Comparison of ENCODE assay signal across 14 cellular contexts in genomic region chr10:6537704-6538103, GRCh38. TPM values are rescaled to one million over a fixed set of nuclear protein-coding genes. Genes with fewer than 3 reads are reported as not detected.
A peak's percentile ranks its signal among the peaks of the same experiment; 100 is the strongest.
DNase-seq lines count a peak whose midpoint lies in the region; ATAC-seq and TF ChIP-seq lines count a peak whose summit lies in the region.
"Had no signal": no experiment of that assay in that cellular context is flagged by ENCODE, and none has a peak within 500 bp of the region (broad histone marks: within the 10 kb centered on the region; RNA-seq: fewer than 3 reads in every experiment).

No MANE protein-coding gene starts in this region.

- no peaks in the 10 kb centered on the region for H3K36me3 ChIP-seq in testis (ENCODE audit: low read depth, missing control alignments)
- H3K36me3 ChIP-seq: pancreas had no signal

- TF ChIP-seq CTCF in osteocyte (IDR thresholded peaks at IDR 0.05): no peak
- TF ChIP-seq CTCF in testis (IDR thresholded peaks at IDR 0.05): no peak

- no peak overlapping the region for H3K4me3 ChIP-seq in testis
- H3K4me3 ChIP-seq: pancreas had no signal

- H3K36me3 Mint-ChIP-seq in activated CD4-positive, alpha-beta T cell treated with anti-CD3 and anti-CD28 coated beads, Interleukin-2, amount 10 ng/mL, durations not matched to agents 7 days and 5 days (ENCODE audit: low read depth): peaks cover 63% of the 10 kb centered on the region
- peaks cover 5% of the 10 kb centered on the region for H3K36me3 Mint-ChIP-seq in central memory CD8-positive, alpha-beta T cell (ENCODE audit: insufficient read depth)
- H3K36me3 Mint-ChIP-seq in osteocyte (ENCODE audit: unreplicated experiment): no peaks in the 10 kb centered on the region

- POLR2A ChIA-PET in activated CD4-positive, alpha-beta T cell treated with anti-CD3 and anti-CD28 coated beads, Interleukin-2, amount 10 ng/mL, durations not matched to agents 7 days and 5 days (lab: Charles Lee): no interaction called here

- H3K27ac ChIP-seq in testis: no peak overlapping the region
- H3K27ac ChIP-seq: pancreas had no signal

- H3K9me3 Mint-ChIP-seq in activated CD4-positive, alpha-beta T cell treated with anti-CD3 and anti-CD28 coated beads, Interleukin-2, amount 10 ng/mL, durations not matched to agents 7 days and 5 days: no peaks in the 10 kb centered on the region
- no peaks in the 10 kb centered on the region for H3K9me3 Mint-ChIP-seq in central memory CD8-positive, alpha-beta T cell
- H3K9me3 Mint-ChIP-seq in osteocyte (ENCODE audit: unreplicated experiment): no peaks in the 10 kb centered on the region

- WGBS in testis, 2 donors: 72 to 74% methylated on average over 6 of the region's 6 CpGs

- no peak overlapping the region for H3K4me3 Mint-ChIP-seq in activated CD4-positive, alpha-beta T cell treated with anti-CD3 and anti-CD28 coated beads, Interleukin-2, amount 10 ng/mL, durations not matched to agents 7 days and 5 days
- no peak overlapping the region for H3K4me3 Mint-ChIP-seq in central memory CD8-positive, alpha-beta T cell
- no peak overlapping the region for H3K4me3 Mint-ChIP-seq in osteocyte (ENCODE audit: unreplicated experiment)
- H3K4me3 Mint-ChIP-seq: T-helper 17 cell had no signal

- no peak for ATAC-seq in central memory CD8-positive, alpha-beta T cell (replicated peaks; ENCODE audit: extremely low read depth, poor library complexity, severe bottlenecking)
- no peak for ATAC-seq in HG02970 (IDR thresholded peaks at IDR 0.05; ENCODE audit: low FRiP score, unreplicated experiment)
- ATAC-seq: Panc1, T-helper 17 cell had no signal

- H3K27me3 Mint-ChIP-seq in activated CD4-positive, alpha-beta T cell treated with anti-CD3 and anti-CD28 coated beads, Interleukin-2, amount 10 ng/mL, durations not matched to agents 7 days and 5 days: no peaks in the 10 kb centered on the region
- no peaks in the 10 kb centered on the region for H3K27me3 Mint-ChIP-seq in central memory CD8-positive, alpha-beta T cell
- H3K27me3 Mint-ChIP-seq in osteocyte (ENCODE audit: unreplicated experiment): peaks cover 10% of the 10 kb centered on the region
- H3K27me3 Mint-ChIP-seq: T-helper 17 cell had no signal

- peak; percentile 4 for DNase-seq in activated CD4-positive, alpha-beta T cell treated with anti-CD3 and anti-CD28 coated beads, Interleukin-2, amount 10 ng/mL, durations not matched to agents 7 days and 5 days
- no peak for DNase-seq in activated CD4-positive, alpha-beta T cell treated with anti-CD3 and anti-CD28 coated beads for 1 hour
- DNase-seq in MV-4-11 (lab: John Stamatoyannopoulos, UW) (peak; percentile 75), osteocyte (ENCODE audit: extremely low spot score, unreplicated experiment) (peak; percentile 56), testis (no peak), HK-2 (ENCODE audit: unreplicated experiment) (no peak)
- no peak for DNase-seq in central memory CD8-positive, alpha-beta T cell (ENCODE audit: low spot score in 2 of 2)
- DNase-seq: ACHN, activated gamma-delta T cell treated with Interleukin-2 at 50 U/mL for 16 hours, NCI-H1105 treated with DMSO at 0.1 percent for 48 hours, pancreas, T-helper 17 cell had no signal

- no peaks in the 10 kb centered on the region for H3K4me1 ChIP-seq in testis
- H3K4me1 ChIP-seq: pancreas had no signal

- H3K4me1 Mint-ChIP-seq in activated CD4-positive, alpha-beta T cell treated with anti-CD3 and anti-CD28 coated beads, Interleukin-2, amount 10 ng/mL, durations not matched to agents 7 days and 5 days: peaks cover 72% of the 10 kb centered on the region
- peaks cover 76% of the 10 kb centered on the region for H3K4me1 Mint-ChIP-seq in central memory CD8-positive, alpha-beta T cell
- no peaks in the 10 kb centered on the region for H3K4me1 Mint-ChIP-seq in osteocyte (ENCODE audit: unreplicated experiment)

- no peaks in the 10 kb centered on the region for H3K9me3 ChIP-seq in testis
- H3K9me3 ChIP-seq: pancreas had no signal

- H3K27me3 ChIP-seq in testis: no peaks in the 10 kb centered on the region
- H3K27me3 ChIP-seq: pancreas had no signal

- no peak overlapping the region for H3K27ac Mint-ChIP-seq in activated CD4-positive, alpha-beta T cell treated with anti-CD3 and anti-CD28 coated beads, Interleukin-2, amount 10 ng/mL, durations not matched to agents 7 days and 5 days
- H3K27ac Mint-ChIP-seq in central memory CD8-positive, alpha-beta T cell (ENCODE audit: low read depth): peak overlapping the region; percentile 75
- H3K27ac Mint-ChIP-seq in osteocyte (ENCODE audit: unreplicated experiment): no peak overlapping the region

- no peak for TF ChIP-seq POLR2A in testis (IDR thresholded peaks at IDR 0.05)

- CTCF ChIA-PET in activated CD4-positive, alpha-beta T cell treated with anti-CD3 and anti-CD28 coated beads, Interleukin-2, amount 10 ng/mL, durations not matched to agents 7 days and 5 days (lab: Charles Lee): interaction anchor here (0.9 to 1.8 kb wide), 4 partner anchors 42 to 127 kb away, joined by 3 to 4 read pairs (median 3); no protein-coding TSS in a partner anchor

- intact Hi-C loops in testis (cut with DNase I; ENCODE audit: low total_unique reads): no loop called here

RNA-seq across cellular contexts. Expression of gene PRKCQ, which starts 42.4 kb away (rescaled TPM):
- total RNA-seq in activated CD4-positive, alpha-beta T cell treated with anti-CD3 and anti-CD28 coated beads, Interleukin-2, amount 10 ng/mL, durations not matched to agents 7 days and 5 days: 10 to 100 TPM; 62.6 to 69.5 TPM
- total RNA-seq in osteocyte: 0.11 TPM in 1 of 2 replicates, not detected in the other
- total RNA-seq in testis: 1 to 10 TPM; 2.5 to 3.0 TPM
- 2.9 TPM for polyA plus RNA-seq in testis (ENCODE audit: insufficient read depth, low read depth, low replicate concordance)

Comparison
In these comparisons a context has a peak if more than half of its experiments do, and no peak if none do; other contexts are left out.
1. DNase-seq: peak in activated CD4-positive, alpha-beta T cell treated with anti-CD3 and anti-CD28 coated beads, Interleukin-2, amount 10 ng/mL, durations not matched to agents 7 days and 5 days (single experiment), MV-4-11 (single experiment) and osteocyte (single experiment); none in activated CD4-positive, alpha-beta T cell treated with anti-CD3 and anti-CD28 coated beads for 1 hour (single experiment), central memory CD8-positive, alpha-beta T cell (0 of 2), testis (single experiment) and HK-2 (single experiment).
2. RNA of gene PRKCQ, which starts 42.4 kb away (total RNA-seq): 62.6 to 69.5 TPM in activated CD4-positive, alpha-beta T cell treated with anti-CD3 and anti-CD28 coated beads, Interleukin-2, amount 10 ng/mL, durations not matched to agents 7 days and 5 days; 2.5 to 3.0 TPM in testis and 0.11 TPM in osteocyte; every median in the first group is over 10 times any median in the second.